ENCODE assay signal across 12 cellular contexts in the genomic region with DNA sequence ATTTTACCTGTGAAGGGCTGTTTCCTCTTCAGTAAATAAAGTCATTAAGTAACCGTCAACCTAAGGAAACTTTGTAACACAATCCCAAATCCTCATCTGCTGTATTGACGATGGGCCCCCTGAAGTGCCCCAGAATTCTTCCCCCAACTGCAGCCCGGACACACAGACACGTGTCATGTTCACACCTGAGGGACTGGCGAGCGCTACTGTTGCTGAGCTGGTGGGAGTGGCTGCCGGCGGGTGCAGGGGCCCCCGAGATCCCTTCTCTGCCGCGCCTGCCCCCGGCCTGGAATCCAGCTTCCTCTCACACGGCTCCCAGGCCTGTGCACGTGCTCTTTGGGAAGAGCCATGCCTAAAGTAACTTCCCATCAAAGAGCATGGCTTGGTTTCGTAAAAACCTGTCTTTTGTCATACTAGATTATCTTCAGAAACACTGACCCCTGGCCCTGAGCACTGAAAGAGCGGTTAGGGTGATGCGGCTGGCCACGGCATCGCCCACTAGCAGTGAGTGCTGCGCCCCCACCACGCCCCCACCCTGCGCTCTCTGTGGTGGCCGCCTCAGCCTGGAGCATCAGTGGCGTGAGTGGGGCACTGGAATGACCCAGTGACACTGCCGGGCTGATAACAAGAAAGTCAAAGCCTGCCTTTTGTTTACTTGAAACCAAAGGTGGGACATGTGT.
"Had no signal": no experiment of that assay in that cellular context is flagged by ENCODE, and none has a peak within 500 bp of the region (broad histone marks: within the 10 kb centered on the region; RNA-seq: fewer than 3 reads in every experiment).

No MANE protein-coding gene starts in this region.

- H3K27me3 Mint-ChIP-seq: activated CD4-positive, alpha-beta memory T cell treated with anti-CD3 and anti-CD28 coated beads, Interleukin-2, amount 10 ng/mL, durations not matched to agents 7 days and 5 days; activated CD4-positive, alpha-beta T cell treated with anti-CD3 and anti-CD28 coated beads for 36 hours; dendritic cell treated with granulocyte-macrophage colony-stimulating factor and Interleukin-4, amounts not matched to agents 40 ng/mL and 50 ng/mL, for 4 days; effector memory CD8-positive, alpha-beta T cell; stimulated activated naive CD8-positive, alpha-beta T cell treated with anti-CD3 and anti-CD28 coated beads, Interleukin-15, amount 100 ng/mL, for 72 hours had no signal

- H3K27ac ChIP-seq: testis had no signal

- DNase-seq: activated CD4-positive, alpha-beta memory T cell treated with anti-CD3 and anti-CD28 coated beads, Interleukin-2, amount 10 ng/mL, durations not matched to agents 7 days and 5 days; activated CD4-positive, alpha-beta T cell treated with anti-CD3 and anti-CD28 coated beads for 36 hours; activated naive CD4-positive, alpha-beta T cell treated with anti-CD3 and anti-CD28 coated beads for 36 hours; effector memory CD8-positive, alpha-beta T cell; hypothalamus; mesenchymal stem cell; stimulated activated CD4-positive, alpha-beta T cell treated with anti-CD3 and anti-CD28 coated beads, Interleukin-4, amount 100 ng/mL, for 24 hours; stimulated activated naive CD8-positive, alpha-beta T cell treated with anti-CD3 and anti-CD28 coated beads, Interleukin-15, amount 100 ng/mL, for 72 hours; SW 1271; testis had no signal

- H3K27me3 ChIP-seq: testis had no signal

- H3K27ac Mint-ChIP-seq: activated CD4-positive, alpha-beta T cell treated with anti-CD3 and anti-CD28 coated beads for 36 hours; activated naive CD4-positive, alpha-beta T cell treated with anti-CD3 and anti-CD28 coated beads for 36 hours; dendritic cell treated with granulocyte-macrophage colony-stimulating factor and Interleukin-4, amounts not matched to agents 40 ng/mL and 50 ng/mL, for 4 days; effector memory CD8-positive, alpha-beta T cell; T-helper 2 cell treated with Interferon-gamma antibody and Interleukin-4, amounts not matched to agents 5 μg/mL and 100 μg/mL, for 36 hours had no signal

- H3K9me3 Mint-ChIP-seq: activated CD4-positive, alpha-beta memory T cell treated with anti-CD3 and anti-CD28 coated beads, Interleukin-2, amount 10 ng/mL, durations not matched to agents 7 days and 5 days; activated naive CD4-positive, alpha-beta T cell treated with anti-CD3 and anti-CD28 coated beads for 36 hours; dendritic cell treated with granulocyte-macrophage colony-stimulating factor and Interleukin-4, amounts not matched to agents 40 ng/mL and 50 ng/mL, for 4 days; effector memory CD8-positive, alpha-beta T cell; stimulated activated naive CD8-positive, alpha-beta T cell treated with anti-CD3 and anti-CD28 coated beads, Interleukin-15, amount 100 ng/mL, for 72 hours; T-helper 2 cell treated with Interferon-gamma antibody and Interleukin-4, amounts not matched to agents 5 μg/mL and 100 μg/mL, for 36 hours had no signal

- H3K9me3 ChIP-seq: testis had no signal

- H3K4me3 ChIP-seq: testis had no signal

- H3K4me3 Mint-ChIP-seq: activated CD4-positive, alpha-beta memory T cell treated with anti-CD3 and anti-CD28 coated beads, Interleukin-2, amount 10 ng/mL, durations not matched to agents 7 days and 5 days; activated CD4-positive, alpha-beta T cell treated with anti-CD3 and anti-CD28 coated beads for 36 hours; activated naive CD4-positive, alpha-beta T cell treated with anti-CD3 and anti-CD28 coated beads for 36 hours; dendritic cell treated with granulocyte-macrophage colony-stimulating factor and Interleukin-4, amounts not matched to agents 40 ng/mL and 50 ng/mL, for 4 days; effector memory CD8-positive, alpha-beta T cell; stimulated activated naive CD8-positive, alpha-beta T cell treated with anti-CD3 and anti-CD28 coated beads, Interleukin-15, amount 100 ng/mL, for 72 hours; T-helper 2 cell treated with Interferon-gamma antibody and Interleukin-4, amounts not matched to agents 5 μg/mL and 100 μg/mL, for 36 hours had no signal
